In genomic region chr1:245129811-245130210, GRCh38 we compare ENCODE assay signal across 15 cellular contexts. TPM values are rescaled to one million over a fixed set of nuclear protein-coding genes. Genes with fewer than 3 reads are reported as not detected.
A peak's percentile ranks its signal among the peaks of the same experiment; 100 is the strongest.
DNase-seq lines count a peak whose midpoint lies in the region; ATAC-seq and TF ChIP-seq lines count a peak whose summit lies in the region.
"Had no signal": no experiment of that assay in that cellular context is flagged by ENCODE, and none has a peak within 500 bp of the region (broad histone marks: within the 10 kb centered on the region; RNA-seq: fewer than 3 reads in every experiment).

No MANE protein-coding gene starts in this region.

- H4K91ac ChIP-seq in IMR-90 (ENCODE audit: insufficient read depth, low read depth, low read length), result no peak overlapping the region

- no peak for TF ChIP-seq RAD21 in IMR-90 (IDR thresholded peaks at IDR 0.05; ENCODE audit: low read length)

- dilution Hi-C loops in IMR-90 (cut with HindIII; ENCODE audit: low sequenced_read_pairs, unreplicated experiment), result no loop called here

- H3K9ac ChIP-seq in IMR-90 (ENCODE audit: low read depth, low read length), result no peak overlapping the region

- no peak overlapping the region for H2AFZ ChIP-seq in IMR-90 (replicated peaks; ENCODE audit: low read length, poor library complexity)

- no peak overlapping the region for H3K27ac Mint-ChIP-seq in effector memory CD8-positive, alpha-beta T cell
- H3K27ac Mint-ChIP-seq: H9 had no signal

- POLR2A ChIA-PET in IMR-90 (lab: Charles Lee; ENCODE audit: unreplicated experiment), result interaction anchor here (0.5 to 1.2 kb wide), 2 partner anchors 38 to 73 kb away, joined by 3 to 5 read pairs; no protein-coding TSS in a partner anchor

- no peak overlapping the region for H2BK15ac ChIP-seq in IMR-90 (ENCODE audit: low read depth, low read length)

- no peak overlapping the region for H2AK9ac ChIP-seq in IMR-90 (replicated peaks; ENCODE audit: low read depth, low read length, poor library complexity)

- H2BK120ac ChIP-seq in IMR-90 (ENCODE audit: low read depth, low read length), result no peak overlapping the region

- no peak; the same call in 1 of the 2 replicates for ATAC-seq in IMR-90 (ENCODE audit: low read depth)
- no peak for ATAC-seq in effector memory CD8-positive, alpha-beta T cell (replicated peaks)

- H3K18ac ChIP-seq in IMR-90 (ENCODE audit: low read depth, low read length), result no peak overlapping the region

- no peak overlapping the region for H4K8ac ChIP-seq in IMR-90 (ENCODE audit: low read depth in 2 of 2, low read length in 2 of 2)

- BruUV-seq in IMR-90 (replicated peaks; lab: Mats Ljungman, UMichigan), result no TSS peak

- H3K4me3 Mint-ChIP-seq in effector memory CD8-positive, alpha-beta T cell, result no peak overlapping the region
- H3K4me3 Mint-ChIP-seq: H9 had no signal

- H3K36me3 Mint-ChIP-seq in effector memory CD8-positive, alpha-beta T cell (ENCODE audit: insufficient read depth), result no peaks in the 10 kb centered on the region

- H3K56ac ChIP-seq in IMR-90 (ENCODE audit: extremely low read depth, insufficient read depth, low read length), result no peak overlapping the region

- in situ Hi-C loops in IMR-90 (cut with MboI; ENCODE audit: low sequenced_read_pairs), result no loop called here

- intact Hi-C loops in IMR-90 (cut with micrococcal nuclease), result no loop called here

- no peaks in the 10 kb centered on the region for H4K20me1 ChIP-seq in IMR-90 (ENCODE audit: insufficient read depth, low read length)

- CTCF ChIA-PET in IMR-90 (lab: Yijun Ruan, JAX), result no interaction called here

- peaks cover 5% of the 10 kb centered on the region; the same call in 1 of the 2 replicates for H3K27me3 ChIP-seq in IMR-90 (ENCODE audit: control insufficient read depth, insufficient read depth, low read length)

- no peak overlapping the region for H2BK20ac ChIP-seq in IMR-90 (ENCODE audit: low read depth, low read length)

- TF ChIP-seq POLR2A in IMR-90 (IDR thresholded peaks at IDR 0.05; ENCODE audit: low read depth, low read length), result no peak

- DNase-seq in A172 (ENCODE audit: low spot score) (peak; percentile 29), IMR-90 (peak; percentile 8), astrocyte of the hippocampus (ENCODE audit: low read depth, low spot score) (peak; percentile 75), fibroblast of pulmonary artery (ENCODE audit: low read depth) (peak; percentile 35), NAMALWA (ENCODE audit: low spot score) (no peak), DMS153 treated with DMSO at 0.1 percent for 48 hours (lab: John Stamatoyannopoulos, UW; ENCODE audit: unreplicated experiment) (no peak)
- no peak for DNase-seq in effector memory CD8-positive, alpha-beta T cell
- no peak for DNase-seq in activated CD4-positive, alpha-beta T cell treated with anti-CD3 and anti-CD28 coated beads for 1 hour
- DNase-seq: DND-41; H9; NCI-H1417 treated with DMSO at 0.1 percent for 48 hours; NCI-H2029 treated with DMSO at 0.1 percent for 48 hours; NCI-H226; NCI-H526 treated with DMSO at 0.1 percent for 48 hours; NK-92 treated with Interleukin-12 subunit alpha and Interleukin-12 subunit beta, amount 100 ng/mL, for 24 hours had no signal

- no peak overlapping the region; the same call in 1 of the 2 replicates for H3K4me2 ChIP-seq in IMR-90 (ENCODE audit: low read depth, low read length)

- H2BK5ac ChIP-seq in IMR-90 (ENCODE audit: low read depth, low read length, poor library complexity, severe bottlenecking), result no peak overlapping the region

- H3K9me1 ChIP-seq in IMR-90 (ENCODE audit: insufficient read depth, low read length), result no peaks in the 10 kb centered on the region; the same call in 1 of the 2 replicates

- H3K23ac ChIP-seq in IMR-90 (ENCODE audit: low read depth, low read length), result no peak overlapping the region

- H2AK5ac ChIP-seq in IMR-90 (ENCODE audit: low read depth, low read length), result no peak overlapping the region

- peaks cover 0 to 6% of the 10 kb centered on the region in 2 donors for H3K9me3 Mint-ChIP-seq in effector memory CD8-positive, alpha-beta T cell
- H3K9me3 Mint-ChIP-seq: H9 had no signal

- H3K14ac ChIP-seq in IMR-90 (replicated peaks; ENCODE audit: low read depth, low read length), result no peak overlapping the region

- no peak overlapping the region for H4K5ac ChIP-seq in IMR-90 (ENCODE audit: low read depth, low read length)

- H3K36me3 ChIP-seq in IMR-90 (ENCODE audit: control insufficient read depth, insufficient read depth, low read length), result no peaks in the 10 kb centered on the region

- H3K4me1 ChIP-seq in IMR-90 (ENCODE audit: control insufficient read depth, insufficient read depth, low read length), result no peaks in the 10 kb centered on the region

- no peaks in the 10 kb centered on the region for H3K79me1 ChIP-seq in IMR-90 (ENCODE audit: low read depth in 1 of 2, low read length in 2 of 2)

- H3K4me3 ChIP-seq in IMR-90 (ENCODE audit: insufficient read depth, low read depth, low read length) (no peak overlapping the region), fibroblast of pulmonary artery (replicated peaks; ENCODE audit: low read depth, low read length) (no peak overlapping the region)

- no peak overlapping the region for H3K4ac ChIP-seq in IMR-90 (ENCODE audit: low read depth, low read length)

- no peaks in the 10 kb centered on the region for H3K9me3 ChIP-seq in IMR-90 (ENCODE audit: control insufficient read depth, insufficient read depth, low read length)

- H3K4me1 Mint-ChIP-seq in effector memory CD8-positive, alpha-beta T cell (ENCODE audit: low read depth in 2 of 2), result no peaks in the 10 kb centered on the region

- H3K27me3 Mint-ChIP-seq in effector memory CD8-positive, alpha-beta T cell, result peaks cover 51 to 89% of the 10 kb centered on the region in 2 donors

- TF ChIP-seq CTCF in IMR-90 (conservative IDR thresholded peaks at IDR 0.05; ENCODE audit: low read depth, low read length) (no peak), fibroblast of pulmonary artery (IDR thresholded peaks at IDR 0.05; ENCODE audit: low read length, missing control alignments) (no peak)

- WGBS in IMR-90 (ENCODE audit: extremely low coverage in 2 of 2, insufficient read length in 1 of 2), 2 experiments, result 0% methylated on average over 1 of the region's 9 CpGs; no CpG with 5 or more reads in 1 of the 2 experiments

- H3K27ac ChIP-seq in IMR-90 (ENCODE audit: insufficient read depth, low read length), result no peak overlapping the region

TF ChIP-seq in IMR-90, 13 proteins besides CTCF, POLR2A, EP300 and RAD21:
- TF ChIP-seq RCOR1 (IDR thresholded peaks at IDR 0.05; ENCODE audit: insufficient replicate concordance, low read length) (no peak), CHD1 (IDR thresholded peaks at IDR 0.05; ENCODE audit: low read depth, low read length) (no peak), MXI1 (IDR thresholded peaks at IDR 0.05; ENCODE audit: borderline replicate concordance, low read depth, low read length) (no peak), RFX5 (IDR thresholded peaks at IDR 0.05; ENCODE audit: low read depth, low read length) (no peak), ELK1 (IDR thresholded peaks at IDR 0.05; ENCODE audit: borderline replicate concordance, low read depth, low read length) (no peak), MAFK (IDR thresholded peaks at IDR 0.05; ENCODE audit: low read depth, low read length) (no peak), MAZ (IDR thresholded peaks at IDR 0.05; ENCODE audit: borderline replicate concordance, low read depth, low read length) (no peak), SMC3 (IDR thresholded peaks at IDR 0.05; ENCODE audit: low read depth, low read length) (no peak), USF2 (IDR thresholded peaks at IDR 0.05; ENCODE audit: low read depth, low read length) (no peak), CEBPB (IDR thresholded peaks at IDR 0.05; ENCODE audit: low read depth, low read length) (no peak), FOS (IDR thresholded peaks at IDR 0.05; ENCODE audit: low read depth, low read length) (no peak), BHLHE40 (IDR thresholded peaks at IDR 0.05; ENCODE audit: low read depth, low read length) (no peak), NFE2L2 (IDR thresholded peaks at IDR 0.05; ENCODE audit: low read depth, low read length) (no peak)

RNA-seq across cellular contexts. Expression of gene KIF26B, which starts 25.0 kb away (rescaled TPM):
- total RNA-seq in A172 (2014; rRNA removed; shearing (Covaris generic)), result 0.57 and 2.1 TPM in 2 replicates
- 0.54 and 0.83 TPM in 2 replicates for total RNA-seq in IMR-90 (2012; rRNA removed)
- polyA plus RNA-seq in IMR-90 (2012; rRNA removed), result 0.37 and 0.53 TPM in 2 replicates
- 0.31 and 0.81 TPM in 2 replicates for polyA plus RNA-seq in IMR-90 (2012; cell fraction: cytosol; rRNA removed)
- 0.61 and 1.3 TPM in 2 replicates for polyA plus RNA-seq in IMR-90 (2012; cell fraction: nucleus; rRNA removed; ENCODE audit: low replicate concordance)

Comparison
In these comparisons a context has a peak if more than half of its experiments do, and no peak if none do; other contexts are left out.
1. DNase-seq: peak in A172 (single experiment), IMR-90 (single experiment), astrocyte of the hippocampus (single experiment) and fibroblast of pulmonary artery (single experiment); none in NAMALWA (single experiment), effector memory CD8-positive, alpha-beta T cell (0 of 3), DMS153 treated with DMSO at 0.1 percent for 48 hours (single experiment) and activated CD4-positive, alpha-beta T cell treated with anti-CD3 and anti-CD28 coated beads for 1 hour (single experiment).